In genomic region chr9:72905514-72906480, GRCh38 we compare ENCODE assay signal across 20 cellular contexts. TPM values are rescaled to one million over a fixed set of nuclear protein-coding genes. Genes with fewer than 3 reads are reported as not detected.
DNase-seq lines count a peak whose midpoint lies in the region; ATAC-seq, FAIRE-seq and TF ChIP-seq lines count a peak whose summit lies in the region.
"Had no signal": no experiment of that assay in that cellular context is flagged by ENCODE, and none has a peak within 500 bp of the region (broad histone marks: within the 10 kb centered on the region; RNA-seq: fewer than 3 reads in every experiment).

No MANE protein-coding gene starts in this region.

- no peak for TF ChIP-seq CTCF in A549 (IDR thresholded peaks at IDR 0.05)
- no peak for TF ChIP-seq CTCF in foreskin keratinocyte (conservative IDR thresholded peaks at IDR 0.05)

- TF ChIP-seq POLR2A in A549 (IDR thresholded peaks at IDR 0.05; ENCODE audit: low read length), result no peak

- DNase-seq in NCI-H526 treated with DMSO at 0.1 percent for 48 hours (lab: John Stamatoyannopoulos, UW) (peak; percentile 2), NCI-H526 (lab: John Stamatoyannopoulos, UW) (no peak), A549 (ENCODE audit: low read depth in 1 of 2, low spot score in 1 of 2) (no peak), foreskin keratinocyte (no peak), NCI-H345 (lab: John Stamatoyannopoulos, UW) (no peak)
- DNase-seq in activated CD4-positive, alpha-beta T cell treated with anti-CD3 and anti-CD28 coated beads, Interleukin-2, amount 10 ng/mL, durations not matched to agents 24 days and 14 days, result no peak
- DNase-seq: 8988T; AML-193; Caco-2; Calu3; CD4-positive, alpha-beta T cell; CD8-positive, alpha-beta T cell; DMS79 treated with DMSO at 0.1 percent for 48 hours; GF-D8 had no signal

- H3K4me3 Mint-ChIP-seq in activated CD4-positive, alpha-beta T cell treated with anti-CD3 and anti-CD28 coated beads, Interleukin-2, amount 10 ng/mL, durations not matched to agents 24 days and 14 days, result no peak overlapping the region
- H3K4me3 Mint-ChIP-seq: B cell; CD4-positive, alpha-beta T cell; CD8-positive, alpha-beta T cell had no signal

- no peaks in the 10 kb centered on the region for H3K9me3 Mint-ChIP-seq in activated CD4-positive, alpha-beta T cell treated with anti-CD3 and anti-CD28 coated beads, Interleukin-2, amount 10 ng/mL, durations not matched to agents 24 days and 14 days
- H3K9me3 Mint-ChIP-seq: CD4-positive, alpha-beta T cell; CD8-positive, alpha-beta T cell had no signal

- no peak overlapping the region for H3K27ac Mint-ChIP-seq in activated CD4-positive, alpha-beta T cell treated with anti-CD3 and anti-CD28 coated beads, Interleukin-2, amount 10 ng/mL, durations not matched to agents 24 days and 14 days
- H3K27ac Mint-ChIP-seq: B cell; CD4-positive, alpha-beta T cell; CD8-positive, alpha-beta T cell had no signal

- H3K4me2 ChIP-seq in A549, result peak overlapping the region; percentile 47
- H3K4me2 ChIP-seq: BLaER1 treated with 17β-estradiol and CSF1 and Interleukin-3, amounts not matched to agents 10 nM and 100 nM had no signal

- TF ChIP-seq EP300 in A549 (IDR thresholded peaks at IDR 0.05), result no peak

- 41% methylated on average over 3 of the region's 3 CpGs for WGBS in A549 (ENCODE audit: missing lambda C conversion rate)

- H3K36me3 Mint-ChIP-seq in activated CD4-positive, alpha-beta T cell treated with anti-CD3 and anti-CD28 coated beads, Interleukin-2, amount 10 ng/mL, durations not matched to agents 24 days and 14 days (ENCODE audit: low read depth), result no peaks in the 10 kb centered on the region
- H3K36me3 Mint-ChIP-seq: CD8-positive, alpha-beta T cell had no signal

- POLR2A ChIA-PET in A549 (lab: Yijun Ruan, JAX), result no interaction called here

- TF ChIP-seq RAD21 in A549 (conservative IDR thresholded peaks at IDR 0.05 in 1 of 2, IDR thresholded peaks at IDR 0.05 in 1 of 2), result no peak

- ATAC-seq in A549 (no peak), foreskin keratinocyte (no peak)
- ATAC-seq: CD8-positive, alpha-beta T cell had no signal

- H3K9me3 ChIP-seq in A549, result no peaks in the 10 kb centered on the region
- H3K9me3 ChIP-seq: BLaER1 treated with 17β-estradiol and CSF1 and Interleukin-3, amounts not matched to agents 10 nM and 100 nM; Caco-2 had no signal

- no peaks in the 10 kb centered on the region for H3K4me1 Mint-ChIP-seq in activated CD4-positive, alpha-beta T cell treated with anti-CD3 and anti-CD28 coated beads, Interleukin-2, amount 10 ng/mL, durations not matched to agents 24 days and 14 days
- H3K4me1 Mint-ChIP-seq: B cell had no signal

- no peaks in the 10 kb centered on the region for H3K27me3 Mint-ChIP-seq in activated CD4-positive, alpha-beta T cell treated with anti-CD3 and anti-CD28 coated beads, Interleukin-2, amount 10 ng/mL, durations not matched to agents 24 days and 14 days
- H3K27me3 Mint-ChIP-seq: CD4-positive, alpha-beta T cell had no signal

- intact Hi-C loops in activated CD4-positive, alpha-beta T cell treated with anti-CD3 and anti-CD28 coated beads, Interleukin-2, amount 10 ng/mL, durations not matched to agents 24 days and 14 days (cut with micrococcal nuclease), result no loop called here

- H3K27ac ChIP-seq in A549 (peak overlapping the region; percentile 19 to 52; a peak in 2 of 6 replicates), foreskin keratinocyte (peak overlapping the region; percentile 26)
- H3K27ac ChIP-seq: BLaER1 treated with 17β-estradiol and CSF1 and Interleukin-3, amounts not matched to agents 10 nM and 100 nM; C4-2B had no signal

- peak; percentile 61 for FAIRE-seq in A549 (lab: Jason Lieb, UNC)
- FAIRE-seq: D721Med, GM12891, GM19239 had no signal

- H3K4me1 ChIP-seq in A549 (peaks cover 99% of the 10 kb centered on the region), foreskin keratinocyte (no peaks in the 10 kb centered on the region)
- H3K4me1 ChIP-seq: BLaER1 treated with 17β-estradiol and CSF1 and Interleukin-3, amounts not matched to agents 10 nM and 100 nM; Caco-2 had no signal

- no peak overlapping the region; the same call in 2 of the 3 replicates for H3K4me3 ChIP-seq in A549
- H3K4me3 ChIP-seq: BLaER1 treated with 17β-estradiol and CSF1 and Interleukin-3, amounts not matched to agents 10 nM and 100 nM had no signal

- CTCF ChIA-PET in A549 (lab: Yijun Ruan, JAX), result interaction anchor here (0.9 to 2.0 kb wide), 4 partner anchors 16 to 81 kb away, joined by 3 to 8 read pairs (median 4); no protein-coding TSS in a partner anchor

- no peaks in the 10 kb centered on the region for H3K27me3 ChIP-seq in foreskin keratinocyte
- H3K27me3 ChIP-seq: BLaER1 treated with 17β-estradiol and CSF1 and Interleukin-3, amounts not matched to agents 10 nM and 100 nM had no signal

TF ChIP-seq in A549, 52 proteins besides CTCF, POLR2A, EP300 and RAD21 (continues in another document):
- TF ChIP-seq CBX2 (IDR thresholded peaks at IDR 0.05; ENCODE audit: borderline replicate concordance, low read depth), result no peak
- TF ChIP-seq POLR2AphosphoS2 (conservative IDR thresholded peaks at IDR 0.05; ENCODE audit: low read length), result peak; percentile 98
- TF ChIP-seq NR3C1 (IDR thresholded peaks at IDR 0.05), result no peak
- peak; percentile 84 for TF ChIP-seq TFCP2L1 (CRISPR knock-in tag; IDR thresholded peaks at IDR 0.05)
- no peak for TF ChIP-seq FOXS1 (CRISPR knock-in tag; IDR thresholded peaks at IDR 0.05)
- no peak for TF ChIP-seq NPAS2 (CRISPR knock-in tag; IDR thresholded peaks at IDR 0.05; ENCODE audit: borderline replicate concordance)
- no peak for TF ChIP-seq CHD2 (IDR thresholded peaks at IDR 0.05; ENCODE audit: low read length, partially characterized antibody)
- no peak for TF ChIP-seq HOXB13 (CRISPR knock-in tag; IDR thresholded peaks at IDR 0.05; ENCODE audit: low read depth)
- TF ChIP-seq, protein P1, sequence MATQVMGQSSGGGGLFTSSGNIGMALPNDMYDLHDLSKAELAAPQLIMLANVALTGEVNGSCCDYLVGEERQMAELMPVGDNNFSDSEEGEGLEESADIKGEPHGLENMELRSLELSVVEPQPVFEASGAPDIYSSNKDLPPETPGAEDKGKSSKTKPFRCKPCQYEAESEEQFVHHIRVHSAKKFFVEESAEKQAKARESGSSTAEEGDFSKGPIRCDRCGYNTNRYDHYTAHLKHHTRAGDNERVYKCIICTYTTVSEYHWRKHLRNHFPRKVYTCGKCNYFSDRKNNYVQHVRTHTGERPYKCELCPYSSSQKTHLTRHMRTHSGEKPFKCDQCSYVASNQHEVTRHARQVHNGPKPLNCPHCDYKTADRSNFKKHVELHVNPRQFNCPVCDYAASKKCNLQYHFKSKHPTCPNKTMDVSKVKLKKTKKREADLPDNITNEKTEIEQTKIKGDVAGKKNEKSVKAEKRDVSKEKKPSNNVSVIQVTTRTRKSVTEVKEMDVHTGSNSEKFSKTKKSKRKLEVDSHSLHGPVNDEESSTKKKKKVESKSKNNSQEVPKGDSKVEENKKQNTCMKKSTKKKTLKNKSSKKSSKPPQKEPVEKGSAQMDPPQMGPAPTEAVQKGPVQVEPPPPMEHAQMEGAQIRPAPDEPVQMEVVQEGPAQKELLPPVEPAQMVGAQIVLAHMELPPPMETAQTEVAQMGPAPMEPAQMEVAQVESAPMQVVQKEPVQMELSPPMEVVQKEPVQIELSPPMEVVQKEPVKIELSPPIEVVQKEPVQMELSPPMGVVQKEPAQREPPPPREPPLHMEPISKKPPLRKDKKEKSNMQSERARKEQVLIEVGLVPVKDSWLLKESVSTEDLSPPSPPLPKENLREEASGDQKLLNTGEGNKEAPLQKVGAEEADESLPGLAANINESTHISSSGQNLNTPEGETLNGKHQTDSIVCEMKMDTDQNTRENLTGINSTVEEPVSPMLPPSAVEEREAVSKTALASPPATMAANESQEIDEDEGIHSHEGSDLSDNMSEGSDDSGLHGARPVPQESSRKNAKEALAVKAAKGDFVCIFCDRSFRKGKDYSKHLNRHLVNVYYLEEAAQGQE (IDR thresholded peaks at IDR 0.05), result no peak
- no peak for TF ChIP-seq MAX (IDR thresholded peaks at IDR 0.05)
- TF ChIP-seq, protein P2, sequence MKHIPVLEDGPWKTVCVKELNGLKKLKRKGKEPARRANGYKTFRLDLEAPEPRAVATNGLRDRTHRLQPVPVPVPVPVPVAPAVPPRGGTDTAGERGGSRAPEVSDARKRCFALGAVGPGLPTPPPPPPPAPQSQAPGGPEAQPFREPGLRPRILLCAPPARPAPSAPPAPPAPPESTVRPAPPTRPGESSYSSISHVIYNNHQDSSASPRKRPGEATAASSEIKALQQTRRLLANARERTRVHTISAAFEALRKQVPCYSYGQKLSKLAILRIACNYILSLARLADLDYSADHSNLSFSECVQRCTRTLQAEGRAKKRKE (CRISPR knock-in tag; IDR thresholded peaks at IDR 0.05; ENCODE audit: low read depth), result no peak
- no peak for TF ChIP-seq ZC3H11A (IDR thresholded peaks at IDR 0.05)
- TF ChIP-seq HOXA7 (CRISPR knock-in tag; IDR thresholded peaks at IDR 0.05), result peak; percentile 77
- no peak for TF ChIP-seq MAZ (IDR thresholded peaks at IDR 0.05; ENCODE audit: borderline replicate concordance, low read depth, low read length)
- TF ChIP-seq USF2 (IDR thresholded peaks at IDR 0.05), result no peak
- TF ChIP-seq RNF2 (IDR thresholded peaks at IDR 0.05; ENCODE audit: borderline replicate concordance, low read depth), result no peak
- no peak for TF ChIP-seq CEBPB (IDR thresholded peaks at IDR 0.05)
- peak; percentile 7; the same call in 1 of the 2 replicates for TF ChIP-seq EHF (CRISPR knock-in tag; IDR thresholded peaks at IDR 0.05)

RNA-seq across cellular contexts. Expression of gene ALDH1A1, which starts 47.1 kb away (rescaled TPM):
- 6,119 and 8,617 TPM in 2 replicates for polyA plus RNA-seq in A549 (2011; rRNA removed)
- 2,623 and 3,095 TPM in 2 replicates for polyA plus RNA-seq in A549 (2012; cell fraction: cytosol; rRNA removed)
- polyA plus RNA-seq in A549 (2012; cell fraction: nucleus; rRNA removed), result 1,463 and 2,252 TPM in 2 replicates
- 9,362 to 9,987 TPM (median 9,373 TPM) in 3 replicates for polyA plus RNA-seq in A549 (2017; fragmentation: RNase III; extraction: RNeasy Plus Mini Kit Qiagen cat#74134 plus additional on column Dnase treatment)
- polyA minus RNA-seq in A549 (2011; rRNA and poly(A)+ RNA removed), result 2,553 and 2,631 TPM in 2 replicates
- 1.4 TPM in 1 of 2 replicates, not detected in the other for total RNA-seq in foreskin keratinocyte
- 0.02 and 0.94 TPM in 2 replicates for polyA plus RNA-seq in foreskin keratinocyte
- total RNA-seq in activated CD4-positive, alpha-beta T cell treated with anti-CD3 and anti-CD28 coated beads, Interleukin-2, amount 10 ng/mL, durations not matched to agents 24 days and 14 days, result not detected in 2 replicates
- total RNA-seq: B cell; CD8-positive, alpha-beta T cell had no signal
